Comparison of ENCODE assay signal across 1 cellular context in genomic region chr15:60718661-60719069, GRCh38.
TF ChIP-seq lines count a peak whose summit lies in the region.

No MANE protein-coding gene starts in this region.

TF ChIP-seq in HepG2, 621 proteins besides CTCF, POLR2A, EP300 and RAD21 (continued from another document and continues in another):
- TF ChIP-seq ARID4A (CRISPR knock-in tag; IDR thresholded peaks at IDR 0.05; ENCODE audit: borderline replicate concordance) = no peak; the same call in 1 of the 2 replicates
- peak; percentile 61; the same call in 1 of the 2 replicates for TF ChIP-seq ARNTL (CRISPR knock-in tag; IDR thresholded peaks at IDR 0.05)
- no peak for TF ChIP-seq ARHGAP35 (CRISPR knock-in tag; IDR thresholded peaks at IDR 0.05; ENCODE audit: borderline replicate concordance)
- TF ChIP-seq HOXD1 (CRISPR knock-in tag; IDR thresholded peaks at IDR 0.05) = peak; percentile 62; the same call in 1 of the 2 replicates
- TF ChIP-seq EEA1 (CRISPR knock-in tag; IDR thresholded peaks at IDR 0.05; ENCODE audit: borderline replicate concordance) = no peak
- no peak for TF ChIP-seq MBNL3 (CRISPR knock-in tag; conservative IDR thresholded peaks at IDR 0.05)
- TF ChIP-seq HHEX (CRISPR knock-in tag; IDR thresholded peaks at IDR 0.05) = peak; percentile 86
- TF ChIP-seq HOXA3 (CRISPR knock-in tag; IDR thresholded peaks at IDR 0.05) = peak; percentile 22; the same call in 1 of the 2 replicates
- peak; percentile 79 for TF ChIP-seq CREM (IDR thresholded peaks at IDR 0.05)
- no peak for TF ChIP-seq CREM (CRISPR knock-in tag; IDR thresholded peaks at IDR 0.05)
- TF ChIP-seq SAP130 (CRISPR knock-in tag; IDR thresholded peaks at IDR 0.05; ENCODE audit: low read depth) = peak; percentile 61
- TF ChIP-seq ZNF788 (CRISPR knock-in tag; IDR thresholded peaks at IDR 0.05; ENCODE audit: borderline replicate concordance) = peak; percentile 43; the same call in 1 of the 2 replicates
- TF ChIP-seq ESRRA (CRISPR knock-in tag; IDR thresholded peaks at IDR 0.05; ENCODE audit: low read depth) = peak; percentile 83; the same call in 1 of the 2 replicates
- no peak; the same call in 1 of the 2 replicates for TF ChIP-seq RERE (CRISPR knock-in tag; IDR thresholded peaks at IDR 0.05; ENCODE audit: low read depth)
- peak; percentile 52; the same call in 1 of the 2 replicates for TF ChIP-seq ZBTB43 (CRISPR knock-in tag; conservative IDR thresholded peaks at IDR 0.05)
- TF ChIP-seq NCOR1 (IDR thresholded peaks at IDR 0.05; ENCODE audit: borderline replicate concordance, low read length) = peak; percentile 89; the same call in 1 of the 2 replicates
- 0 out of 2 replicates have a peak, but pooled peaks have one; percentile 21 for TF ChIP-seq ZNF317 (CRISPR knock-in tag; IDR thresholded peaks at IDR 0.05)
- no peak for TF ChIP-seq NCOA5 (CRISPR knock-in tag; IDR thresholded peaks at IDR 0.05)
- TF ChIP-seq SOX5 (CRISPR knock-in tag; IDR thresholded peaks at IDR 0.05; ENCODE audit: borderline replicate concordance) = peak; percentile 85
- TF ChIP-seq DPF2 (CRISPR knock-in tag; IDR thresholded peaks at IDR 0.05; ENCODE audit: borderline replicate concordance, low read depth) = peak; percentile 78
- TF ChIP-seq LBX2 (CRISPR knock-in tag; IDR thresholded peaks at IDR 0.05; ENCODE audit: borderline replicate concordance) = no peak
- TF ChIP-seq REXO4 (CRISPR knock-in tag; IDR thresholded peaks at IDR 0.05; ENCODE audit: borderline replicate concordance) = no peak
- peak; percentile 70; the same call in 1 of the 2 replicates for TF ChIP-seq PPARG (CRISPR knock-in tag; conservative IDR thresholded peaks at IDR 0.05)
- no peak for TF ChIP-seq TCF12 (IDR thresholded peaks at IDR 0.05)
- 0 out of 2 replicates have a peak, but pooled peaks have one; percentile 58 for TF ChIP-seq TCF12 (CRISPR knock-in tag; IDR thresholded peaks at IDR 0.05)
- no peak for TF ChIP-seq ZNF776 (CRISPR knock-in tag; IDR thresholded peaks at IDR 0.05)
- peak; percentile 32; the same call in 1 of the 2 replicates for TF ChIP-seq SPEN (CRISPR knock-in tag; IDR thresholded peaks at IDR 0.05; ENCODE audit: low read depth)
- no peak for TF ChIP-seq ARNT2 (CRISPR knock-in tag; IDR thresholded peaks at IDR 0.05; ENCODE audit: low read depth)
- peak; percentile 47; the same call in 1 of the 2 replicates for TF ChIP-seq STAT6 (CRISPR knock-in tag; IDR thresholded peaks at IDR 0.05; ENCODE audit: borderline replicate concordance)
- TF ChIP-seq ELF3 (CRISPR knock-in tag; IDR thresholded peaks at IDR 0.05) = peak; percentile 77
- no peak; the same call in 1 of the 2 replicates for TF ChIP-seq ATF1 (CRISPR knock-in tag; IDR thresholded peaks at IDR 0.05)
- TF ChIP-seq ONECUT2 (CRISPR knock-in tag; IDR thresholded peaks at IDR 0.05) = peak; percentile 87
- no peak for TF ChIP-seq ZNF530 (CRISPR knock-in tag; IDR thresholded peaks at IDR 0.05; ENCODE audit: low read depth)
- TF ChIP-seq ZFP1 (CRISPR knock-in tag; IDR thresholded peaks at IDR 0.05) = peak; percentile 60; the same call in 1 of the 2 replicates
- TF ChIP-seq SOX6 (IDR thresholded peaks at IDR 0.05) = no peak
- TF ChIP-seq SOX6 (CRISPR knock-in tag; IDR thresholded peaks at IDR 0.05) = peak; percentile 93
- peak; percentile 65; the same call in 1 of the 2 replicates for TF ChIP-seq ZNF710 (CRISPR knock-in tag; IDR thresholded peaks at IDR 0.05; ENCODE audit: borderline replicate concordance)
- no peak for TF ChIP-seq FOXP1 (IDR thresholded peaks at IDR 0.05)
- peak; percentile 79 for TF ChIP-seq FOXP1 (CRISPR knock-in tag; IDR thresholded peaks at IDR 0.05)
- TF ChIP-seq ZNF609 (CRISPR knock-in tag; IDR thresholded peaks at IDR 0.05; ENCODE audit: borderline replicate concordance) = peak; percentile 94
